In genomic region chr1:27099154-27099903, GRCh38 we compare ENCODE assay signal across 1 cellular context.
A peak's percentile ranks its signal among the peaks of the same experiment; 100 is the strongest.
TF ChIP-seq lines count a peak whose summit lies in the region.

No MANE protein-coding gene starts in this region.

TF ChIP-seq in HepG2, 621 proteins besides CTCF, POLR2A, EP300 and RAD21 (continued from another document and continues in another):
- TF ChIP-seq, protein P1, sequence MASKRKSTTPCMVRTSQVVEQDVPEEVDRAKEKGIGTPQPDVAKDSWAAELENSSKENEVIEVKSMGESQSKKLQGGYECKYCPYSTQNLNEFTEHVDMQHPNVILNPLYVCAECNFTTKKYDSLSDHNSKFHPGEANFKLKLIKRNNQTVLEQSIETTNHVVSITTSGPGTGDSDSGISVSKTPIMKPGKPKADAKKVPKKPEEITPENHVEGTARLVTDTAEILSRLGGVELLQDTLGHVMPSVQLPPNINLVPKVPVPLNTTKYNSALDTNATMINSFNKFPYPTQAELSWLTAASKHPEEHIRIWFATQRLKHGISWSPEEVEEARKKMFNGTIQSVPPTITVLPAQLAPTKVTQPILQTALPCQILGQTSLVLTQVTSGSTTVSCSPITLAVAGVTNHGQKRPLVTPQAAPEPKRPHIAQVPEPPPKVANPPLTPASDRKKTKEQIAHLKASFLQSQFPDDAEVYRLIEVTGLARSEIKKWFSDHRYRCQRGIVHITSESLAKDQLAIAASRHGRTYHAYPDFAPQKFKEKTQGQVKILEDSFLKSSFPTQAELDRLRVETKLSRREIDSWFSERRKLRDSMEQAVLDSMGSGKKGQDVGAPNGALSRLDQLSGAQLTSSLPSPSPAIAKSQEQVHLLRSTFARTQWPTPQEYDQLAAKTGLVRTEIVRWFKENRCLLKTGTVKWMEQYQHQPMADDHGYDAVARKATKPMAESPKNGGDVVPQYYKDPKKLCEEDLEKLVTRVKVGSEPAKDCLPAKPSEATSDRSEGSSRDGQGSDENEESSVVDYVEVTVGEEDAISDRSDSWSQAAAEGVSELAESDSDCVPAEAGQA (IDR thresholded peaks at IDR 0.05; ENCODE audit: low read depth) = no peak
- TF ChIP-seq, protein P1 (CRISPR knock-in tag; IDR thresholded peaks at IDR 0.05; ENCODE audit: borderline replicate concordance) = no peak
- TF ChIP-seq MXI1 (IDR thresholded peaks at IDR 0.05; ENCODE audit: borderline replicate concordance, low read depth, low read length) (no peak), NAIF1 (CRISPR knock-in tag; IDR thresholded peaks at IDR 0.05; ENCODE audit: borderline replicate concordance) (no peak), NFAT5 (CRISPR knock-in tag; IDR thresholded peaks at IDR 0.05) (no peak), RFX3 (CRISPR knock-in tag; IDR thresholded peaks at IDR 0.05) (no peak), ZNF577 (CRISPR knock-in tag; IDR thresholded peaks at IDR 0.05; ENCODE audit: borderline replicate concordance, low read depth) (no peak), ZNF800 (CRISPR knock-in tag; IDR thresholded peaks at IDR 0.05) (no peak), ZNF562 (CRISPR knock-in tag; IDR thresholded peaks at IDR 0.05; ENCODE audit: borderline replicate concordance) (no peak), NFYB (CRISPR knock-in tag; IDR thresholded peaks at IDR 0.05) (no peak), ZNF572 (CRISPR knock-in tag; IDR thresholded peaks at IDR 0.05) (no peak), SP1 (IDR thresholded peaks at IDR 0.05) (no peak), SP1 (CRISPR knock-in tag; IDR thresholded peaks at IDR 0.05) (no peak), REST (IDR thresholded peaks at IDR 0.05; ENCODE audit: borderline replicate concordance in 1 of 2, low read depth in 1 of 2, low read length in 2 of 2) (no peak), CSRNP1 (CRISPR knock-in tag; IDR thresholded peaks at IDR 0.05) (no peak), RBM22 (optimal IDR thresholded peaks at IDR 0.05; ENCODE audit: low read length) (no peak), FOSL1 (CRISPR knock-in tag; IDR thresholded peaks at IDR 0.05; ENCODE audit: borderline replicate concordance) (no peak), PPARG (CRISPR knock-in tag; conservative IDR thresholded peaks at IDR 0.05) (no peak), MIXL1 (CRISPR knock-in tag; IDR thresholded peaks at IDR 0.05) (no peak), ADNP (CRISPR knock-in tag; IDR thresholded peaks at IDR 0.05) (no peak), HNRNPL (IDR thresholded peaks at IDR 0.05; ENCODE audit: low read depth, low read length) (no peak), TFE3 (CRISPR knock-in tag; IDR thresholded peaks at IDR 0.05) (no peak), CBX5 (CRISPR knock-in tag; IDR thresholded peaks at IDR 0.05; ENCODE audit: borderline replicate concordance) (no peak), FOXA1 (IDR thresholded peaks at IDR 0.05) (no peak), FOXA1 (CRISPR knock-in tag; IDR thresholded peaks at IDR 0.05) (no peak), ZNF24 (IDR thresholded peaks at IDR 0.05) (no peak), GATAD1 (CRISPR knock-in tag; IDR thresholded peaks at IDR 0.05) (no peak), ZNF547 (CRISPR knock-in tag; IDR thresholded peaks at IDR 0.05) (peak; percentile 9; the same call in 1 of the 2 replicates), ZNF598 (CRISPR knock-in tag; IDR thresholded peaks at IDR 0.05; ENCODE audit: borderline replicate concordance) (no peak), WIZ (CRISPR knock-in tag; IDR thresholded peaks at IDR 0.05) (no peak), ZNF224 (CRISPR knock-in tag; IDR thresholded peaks at IDR 0.05) (no peak), FUBP1 (CRISPR knock-in tag; IDR thresholded peaks at IDR 0.05; ENCODE audit: borderline replicate concordance) (no peak), MYNN (CRISPR knock-in tag; IDR thresholded peaks at IDR 0.05; ENCODE audit: low read depth) (no peak), SP2 (CRISPR knock-in tag; IDR thresholded peaks at IDR 0.05) (no peak), GZF1 (CRISPR knock-in tag; IDR thresholded peaks at IDR 0.05) (no peak), MED1 (CRISPR knock-in tag; IDR thresholded peaks at IDR 0.05) (no peak), KDM1A (CRISPR knock-in tag; IDR thresholded peaks at IDR 0.05) (no peak), CREB1 (IDR thresholded peaks at IDR 0.05) (0 out of 2 replicates have a peak, but pooled peaks have one; percentile 9), CREB1 (CRISPR knock-in tag; IDR thresholded peaks at IDR 0.05) (peak; percentile 61; the same call in 1 of the 2 replicates), ZSCAN21 (CRISPR knock-in tag; IDR thresholded peaks at IDR 0.05; ENCODE audit: borderline replicate concordance) (no peak)
- TF ChIP-seq, protein P2, sequence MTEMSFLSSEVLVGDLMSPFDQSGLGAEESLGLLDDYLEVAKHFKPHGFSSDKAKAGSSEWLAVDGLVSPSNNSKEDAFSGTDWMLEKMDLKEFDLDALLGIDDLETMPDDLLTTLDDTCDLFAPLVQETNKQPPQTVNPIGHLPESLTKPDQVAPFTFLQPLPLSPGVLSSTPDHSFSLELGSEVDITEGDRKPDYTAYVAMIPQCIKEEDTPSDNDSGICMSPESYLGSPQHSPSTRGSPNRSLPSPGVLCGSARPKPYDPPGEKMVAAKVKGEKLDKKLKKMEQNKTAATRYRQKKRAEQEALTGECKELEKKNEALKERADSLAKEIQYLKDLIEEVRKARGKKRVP (CRISPR knock-in tag; IDR thresholded peaks at IDR 0.05) = no peak
